ENCODE assay signal across 20 cellular contexts in the genomic region with DNA sequence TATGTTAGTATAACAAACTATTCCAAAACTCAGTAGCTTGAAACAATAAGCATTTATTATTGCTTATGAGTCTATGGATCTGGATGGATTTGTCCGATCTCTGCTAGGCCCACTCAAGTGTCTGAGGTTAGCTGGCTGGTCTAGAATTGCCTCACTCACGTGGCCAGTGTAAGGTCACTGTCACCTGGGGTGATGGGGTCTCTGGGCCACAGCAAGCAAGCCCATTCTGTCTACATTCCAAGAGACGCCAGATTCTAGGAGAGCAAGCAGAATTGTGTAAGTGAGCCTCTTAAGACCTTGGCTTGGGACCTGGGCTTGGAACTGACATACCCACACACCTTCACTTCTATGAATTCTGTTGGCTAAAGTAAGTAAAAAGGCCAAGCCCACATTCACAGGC.
"Had no signal": no experiment of that assay in that cellular context is flagged by ENCODE, and none has a peak within 500 bp of the region (broad histone marks: within the 10 kb centered on the region; RNA-seq: fewer than 3 reads in every experiment).

No MANE protein-coding gene starts in this region.

- H3K4me1 Mint-ChIP-seq: activated CD8-positive, alpha-beta memory T cell treated with anti-CD3 and anti-CD28 coated beads, Interleukin-2, amount 10 ng/mL, durations not matched to agents 7 days and 5 days had no signal

- DNase-seq: activated CD4-positive, alpha-beta T cell treated with anti-CD3 and anti-CD28 coated beads for 48 hours; activated CD4-positive, alpha-beta T cell treated with anti-CD3 and anti-CD28 coated beads, Interleukin-2, amount 50 U/mL, for 48 hours; activated CD4-positive, CD25-positive, alpha-beta regulatory T cell treated with anti-CD3 and anti-CD28 coated beads, Interleukin-2, amount 50 U/mL, for 72 hours; activated CD8-positive, alpha-beta memory T cell treated with anti-CD3 and anti-CD28 coated beads, Interleukin-2, amount 10 ng/mL, durations not matched to agents 7 days and 5 days; activated effector memory CD4-positive, alpha-beta T cell treated with Interleukin-2 at 50 U/mL for 16 hours; activated naive CD4-positive, alpha-beta T cell treated with anti-CD3 and anti-CD28 coated beads for 36 hours; activated T-cell treated with anti-CD3 and anti-CD28 coated beads, Interleukin-2, amount 50 U/mL, for 24 hours; amygdala; MG63; NCI-H1105 treated with DMSO at 0.1 percent for 48 hours; NCI-H1436 treated with DMSO at 0.1 percent for 48 hours; NCI-H187; NCI-H2081; NCI-H510A treated with DMSO at 0.1 percent for 48 hours; NK-92 treated with Interleukin-12 subunit alpha and Interleukin-12 subunit beta, amount 100 ng/mL, for 24 hours; SHP77 treated with DMSO at 0.1 percent for 48 hours had no signal

- H3K4me3 ChIP-seq: MG63 had no signal

- H3K4me3 Mint-ChIP-seq: activated CD8-positive, alpha-beta memory T cell treated with anti-CD3 and anti-CD28 coated beads, Interleukin-2, amount 10 ng/mL, durations not matched to agents 7 days and 5 days; activated naive CD4-positive, alpha-beta T cell treated with anti-CD3 and anti-CD28 coated beads for 36 hours; activated naive CD8-positive, alpha-beta T cell; activated T-cell treated with anti-CD3 and anti-CD28 coated beads, Interleukin-2, amount 50 U/mL, for 24 hours; activated T-helper 1 cell treated with anti-CD3 and anti-CD28 coated beads, Interleukin-12 subunit alpha, Interleukin-12 subunit beta, Interleukin-2, Interleukin-4 antibody, amounts not matched to agents 30 ng/mL and 10 ng/mL and 1 ng/mL, durations not matched to agents 14 hours and 24 hours and 36 hours; T-helper 1 cell treated with Interleukin-12 subunit alpha and Interleukin-12 subunit beta and Interleukin-4 antibody, amounts not matched to agents 30 μg/mL and 1 μg/mL, for 36 hours; WTC11 had no signal

- H3K36me3 Mint-ChIP-seq: activated CD8-positive, alpha-beta memory T cell treated with anti-CD3 and anti-CD28 coated beads, Interleukin-2, amount 10 ng/mL, durations not matched to agents 7 days and 5 days; activated naive CD8-positive, alpha-beta T cell had no signal

- H3K9me3 Mint-ChIP-seq: activated naive CD4-positive, alpha-beta T cell treated with anti-CD3 and anti-CD28 coated beads for 36 hours; activated T-cell treated with anti-CD3 and anti-CD28 coated beads, Interleukin-2, amount 50 U/mL, for 24 hours; activated T-helper 1 cell treated with anti-CD3 and anti-CD28 coated beads, Interleukin-12 subunit alpha, Interleukin-12 subunit beta, Interleukin-2, Interleukin-4 antibody, amounts not matched to agents 30 ng/mL and 10 ng/mL and 1 ng/mL, durations not matched to agents 14 hours and 24 hours and 36 hours; T-helper 1 cell treated with Interleukin-12 subunit alpha and Interleukin-12 subunit beta and Interleukin-4 antibody, amounts not matched to agents 30 μg/mL and 1 μg/mL, for 36 hours had no signal

- H3K9me3 ChIP-seq: MG63 had no signal

- H3K27me3 Mint-ChIP-seq: activated T-cell treated with anti-CD3 and anti-CD28 coated beads, Interleukin-2, amount 50 U/mL, for 24 hours had no signal

- H3K36me3 ChIP-seq: MG63 had no signal

- H3K27ac Mint-ChIP-seq: activated CD8-positive, alpha-beta memory T cell treated with anti-CD3 and anti-CD28 coated beads, Interleukin-2, amount 10 ng/mL, durations not matched to agents 7 days and 5 days; activated naive CD4-positive, alpha-beta T cell treated with anti-CD3 and anti-CD28 coated beads for 36 hours; activated naive CD8-positive, alpha-beta T cell; activated T-cell treated with anti-CD3 and anti-CD28 coated beads, Interleukin-2, amount 50 U/mL, for 24 hours; activated T-helper 1 cell treated with anti-CD3 and anti-CD28 coated beads, Interleukin-12 subunit alpha, Interleukin-12 subunit beta, Interleukin-2, Interleukin-4 antibody, amounts not matched to agents 30 ng/mL and 10 ng/mL and 1 ng/mL, durations not matched to agents 14 hours and 24 hours and 36 hours; T-helper 1 cell treated with Interleukin-12 subunit alpha and Interleukin-12 subunit beta and Interleukin-4 antibody, amounts not matched to agents 30 μg/mL and 1 μg/mL, for 36 hours had no signal

- ATAC-seq: activated CD8-positive, alpha-beta memory T cell treated with anti-CD3 and anti-CD28 coated beads, Interleukin-2, amount 10 ng/mL, durations not matched to agents 7 days and 5 days; WTC11 had no signal

- H3K27me3 ChIP-seq: MG63 had no signal
